ENCODE assay signal across 9 cellular contexts in genomic region chr1:214328770-214329455, GRCh38. TPM values are rescaled to one million over a fixed set of nuclear protein-coding genes. Genes with fewer than 3 reads are reported as not detected.
DNase-seq lines count a peak whose midpoint lies in the region; ATAC-seq and TF ChIP-seq lines count a peak whose summit lies in the region.
"Had no signal": no experiment of that assay in that cellular context is flagged by ENCODE, and none has a peak within 500 bp of the region (broad histone marks: within the 10 kb centered on the region; RNA-seq: fewer than 3 reads in every experiment).

No MANE protein-coding gene starts in this region.

- POLR2A ChIA-PET in activated CD8-positive, alpha-beta T cell treated with anti-CD3 and anti-CD28 coated beads for 36 hours (lab: Charles Lee): interaction anchor here (0.7 kb wide), 1 partner anchor 68 kb away, joined by 5 read pairs; no protein-coding TSS in a partner anchor

- H3K27me3 ChIP-seq in effector memory CD4-positive, alpha-beta T cell (replicated peaks; ENCODE audit: control insufficient read depth, insufficient read depth, low read length, poor library complexity, severe bottlenecking): no peaks in the 10 kb centered on the region

- peaks cover 12% of the 10 kb centered on the region for H3K36me3 Mint-ChIP-seq in activated CD8-positive, alpha-beta T cell treated with anti-CD3 and anti-CD28 coated beads for 36 hours (ENCODE audit: low read depth)
- H3K36me3 Mint-ChIP-seq in mesothelial cell of epicardium: peaks cover 13% of the 10 kb centered on the region

- CTCF ChIA-PET in activated CD8-positive, alpha-beta T cell treated with anti-CD3 and anti-CD28 coated beads for 36 hours (lab: Charles Lee): interaction anchor here (0.5 to 14.6 kb wide), 47 partner anchors 10 to 1209 kb away, joined by 3 to 505 read pairs (median 4); partner anchors contain the start of gene SMYD2

- H3K36me3 ChIP-seq in effector memory CD4-positive, alpha-beta T cell (ENCODE audit: control insufficient read depth, insufficient read depth, low read length): peaks cover 37% of the 10 kb centered on the region

- no peak overlapping the region for H3K27ac Mint-ChIP-seq in activated CD8-positive, alpha-beta T cell treated with anti-CD3 and anti-CD28 coated beads for 36 hours
- no peak overlapping the region for H3K27ac Mint-ChIP-seq in mesothelial cell of epicardium
- H3K27ac Mint-ChIP-seq: activated naive CD4-positive, alpha-beta T cell treated with anti-CD3 and anti-CD28 coated beads, Interleukin-2, amount 50 U/mL, for 24 hours had no signal

- no peaks in the 10 kb centered on the region for H3K9me3 ChIP-seq in effector memory CD4-positive, alpha-beta T cell (ENCODE audit: control insufficient read depth, low read length)

- ATAC-seq in GM19463 (IDR thresholded peaks at IDR 0.05; ENCODE audit: unreplicated experiment) (peak; percentile 85), HG03521 (IDR thresholded peaks at IDR 0.05; ENCODE audit: unreplicated experiment) (peak; percentile 93)
- ATAC-seq in activated CD8-positive, alpha-beta T cell treated with anti-CD3 and anti-CD28 coated beads for 36 hours: peak; percentile 95

- intact Hi-C loops in activated CD8-positive, alpha-beta T cell treated with anti-CD3 and anti-CD28 coated beads for 36 hours (cut with micrococcal nuclease): loop anchor here (1.0 to 5.0 kb wide), 2 partner anchors 68 to 117 kb away; no protein-coding TSS in a partner anchor

- H3K27ac ChIP-seq in effector memory CD4-positive, alpha-beta T cell (ENCODE audit: insufficient read depth, low read length, poor library complexity, severe bottlenecking): no peak overlapping the region

- H3K4me3 Mint-ChIP-seq in activated CD8-positive, alpha-beta T cell treated with anti-CD3 and anti-CD28 coated beads for 36 hours: no peak overlapping the region
- H3K4me3 Mint-ChIP-seq in mesothelial cell of epicardium: no peak overlapping the region
- H3K4me3 Mint-ChIP-seq: activated naive CD4-positive, alpha-beta T cell treated with anti-CD3 and anti-CD28 coated beads, Interleukin-2, amount 50 U/mL, for 24 hours had no signal

- DNase-seq in COR-L47 (lab: John Stamatoyannopoulos, UW) (peak; percentile 83), NCI-H774 (lab: John Stamatoyannopoulos, UW) (peak; percentile 69), mesothelial cell of epicardium (ENCODE audit: low spot score in 2 of 2, unreplicated experiment in 2 of 2) (peak; percentile 51 to 82)
- DNase-seq in activated CD8-positive, alpha-beta T cell treated with anti-CD3 and anti-CD28 coated beads for 36 hours: peak; percentile 87
- peak; percentile 44 to 61 (median 45) for DNase-seq in effector memory CD4-positive, alpha-beta T cell
- DNase-seq in stimulated activated CD8-positive, alpha-beta memory T cell treated with anti-CD3 and anti-CD28 coated beads, Interleukin-2, amount 100 ng/mL, for 48 hours (ENCODE audit: low read depth in 2 of 2): peak; percentile 47 to 59

- H3K9me3 Mint-ChIP-seq in activated CD8-positive, alpha-beta T cell treated with anti-CD3 and anti-CD28 coated beads for 36 hours: no peaks in the 10 kb centered on the region
- no peaks in the 10 kb centered on the region for H3K9me3 Mint-ChIP-seq in mesothelial cell of epicardium
- H3K9me3 Mint-ChIP-seq: activated naive CD4-positive, alpha-beta T cell treated with anti-CD3 and anti-CD28 coated beads, Interleukin-2, amount 50 U/mL, for 24 hours had no signal

- TF ChIP-seq CTCF in activated CD8-positive, alpha-beta T cell treated with anti-CD3 and anti-CD28 coated beads for 36 hours (IDR thresholded peaks at IDR 0.05): peak; percentile 85
- peak; percentile 83 for TF ChIP-seq CTCF in mesothelial cell of epicardium (IDR thresholded peaks at IDR 0.05; ENCODE audit: unreplicated experiment)

- H3K4me1 ChIP-seq in effector memory CD4-positive, alpha-beta T cell (ENCODE audit: control insufficient read depth, insufficient read depth, low read length, poor library complexity, severe bottlenecking): no peaks in the 10 kb centered on the region

- no peak overlapping the region for H3K4me3 ChIP-seq in effector memory CD4-positive, alpha-beta T cell (ENCODE audit: insufficient read depth, low read depth, low read length, poor library complexity, severe bottlenecking)

- peaks cover 2% of the 10 kb centered on the region for H3K4me1 Mint-ChIP-seq in activated CD8-positive, alpha-beta T cell treated with anti-CD3 and anti-CD28 coated beads for 36 hours (ENCODE audit: low read depth)
- H3K4me1 Mint-ChIP-seq in mesothelial cell of epicardium: peaks cover 20% of the 10 kb centered on the region
- H3K4me1 Mint-ChIP-seq: activated naive CD4-positive, alpha-beta T cell treated with anti-CD3 and anti-CD28 coated beads, Interleukin-2, amount 50 U/mL, for 24 hours had no signal

- H3K27me3 Mint-ChIP-seq in activated CD8-positive, alpha-beta T cell treated with anti-CD3 and anti-CD28 coated beads for 36 hours: no peaks in the 10 kb centered on the region
- no peaks in the 10 kb centered on the region for H3K27me3 Mint-ChIP-seq in mesothelial cell of epicardium (ENCODE audit: low read depth)
- H3K27me3 Mint-ChIP-seq: activated naive CD4-positive, alpha-beta T cell treated with anti-CD3 and anti-CD28 coated beads, Interleukin-2, amount 50 U/mL, for 24 hours had no signal

RNA-seq across cellular contexts. Expression of gene SMYD2, which starts 48.0 kb away (rescaled TPM):
- 10 to 100 TPM; 37.4 to 40.6 TPM for total RNA-seq in activated CD8-positive, alpha-beta T cell treated with anti-CD3 and anti-CD28 coated beads for 36 hours
- total RNA-seq in mesothelial cell of epicardium: 34.8 to 35.8 TPM (median 35.3 TPM) in 3 replicates
